8 cellular contexts compared by ENCODE assay signal in genomic region chr17:48626202-48626469, GRCh38. TPM values are rescaled to one million over a fixed set of nuclear protein-coding genes. Genes with fewer than 3 reads are reported as not detected.
A peak's percentile ranks its signal among the peaks of the same experiment; 100 is the strongest.
DNase-seq lines count a peak whose midpoint lies in the region; ATAC-seq and TF ChIP-seq lines count a peak whose summit lies in the region.

TSS of gene HOXB9 (minus strand) at chr17:48626358. CDS start at chr17:48626269, 89 bp downstream.

- H3K9me3 Mint-ChIP-seq in chondrocyte (ENCODE audit: low read depth): no peaks in the 10 kb centered on the region
- H3K9me3 Mint-ChIP-seq in natural killer cell treated with Interleukin-12 subunit alpha and Interleukin-12 subunit beta and Interleukin-15 and Interleukin-18, amount 100 ng/mL, for 72 hours: no peaks in the 10 kb centered on the region

- no peak within 1 kb of the TSS for H3K27ac Mint-ChIP-seq in chondrocyte (ENCODE audit: unreplicated experiment)
- peak within 1 kb of the TSS in 1 of 2 donors; percentile 78 for H3K27ac Mint-ChIP-seq in natural killer cell treated with Interleukin-12 subunit alpha and Interleukin-12 subunit beta and Interleukin-15 and Interleukin-18, amount 100 ng/mL, for 72 hours

- H3K4me3 Mint-ChIP-seq in chondrocyte (ENCODE audit: unreplicated experiment): peak within 1 kb of the TSS; percentile 65
- H3K4me3 Mint-ChIP-seq in natural killer cell treated with Interleukin-12 subunit alpha and Interleukin-12 subunit beta and Interleukin-15 and Interleukin-18, amount 100 ng/mL, for 72 hours: peak within 1 kb of the TSS; percentile 94

- ATAC-seq in natural killer cell treated with Interleukin-12 subunit alpha and Interleukin-12 subunit beta and Interleukin-15 and Interleukin-18, amount 100 ng/mL, for 72 hours: no peak
- no peak for ATAC-seq in HG03045 (IDR thresholded peaks at IDR 0.05; ENCODE audit: unreplicated experiment)

- peaks cover 83% of the 10 kb centered on the region for H3K27me3 Mint-ChIP-seq in chondrocyte (ENCODE audit: low read depth)
- peaks cover 65 to 88% of the 10 kb centered on the region in 2 donors for H3K27me3 Mint-ChIP-seq in natural killer cell treated with Interleukin-12 subunit alpha and Interleukin-12 subunit beta and Interleukin-15 and Interleukin-18, amount 100 ng/mL, for 72 hours

- peaks cover 6% of the 10 kb centered on the region for H3K36me3 Mint-ChIP-seq in chondrocyte (ENCODE audit: low read depth)
- H3K36me3 Mint-ChIP-seq in natural killer cell treated with Interleukin-12 subunit alpha and Interleukin-12 subunit beta and Interleukin-15 and Interleukin-18, amount 100 ng/mL, for 72 hours: no peaks in the 10 kb centered on the region

- DNase-seq in AG10803 (ENCODE audit: low read depth) (no peak), chondrocyte (ENCODE audit: low spot score) (no peak), GM03348 (ENCODE audit: low spot score) (no peak), hepatic stellate cell (ENCODE audit: low spot score) (no peak), iPS-NIHi7 (ENCODE audit: extremely low spot score) (no peak)
- no peak for DNase-seq in Jurkat, Clone E6-1 (ENCODE audit: low read depth, low spot score)
- DNase-seq in natural killer cell treated with Interleukin-12 subunit alpha and Interleukin-12 subunit beta and Interleukin-15 and Interleukin-18, amount 100 ng/mL, for 72 hours (ENCODE audit: low spot score): no peak

- H3K4me1 Mint-ChIP-seq in chondrocyte (ENCODE audit: low read depth): peaks cover 8% of the 10 kb centered on the region
- H3K4me1 Mint-ChIP-seq in natural killer cell treated with Interleukin-12 subunit alpha and Interleukin-12 subunit beta and Interleukin-15 and Interleukin-18, amount 100 ng/mL, for 72 hours (ENCODE audit: low read depth in 2 of 2): peaks cover 15 to 20% of the 10 kb centered on the region in 2 donors

- TF ChIP-seq CTCF in AG10803 (conservative IDR thresholded peaks at IDR 0.05; ENCODE audit: low read length): no peak
- no peak for TF ChIP-seq CTCF in chondrocyte (IDR thresholded peaks at IDR 0.05)

- H3K4me3 ChIP-seq in AG10803 (ENCODE audit: low read length): peak within 1 kb of the TSS; percentile 69
- peak within 1 kb of the TSS; percentile 37 for H3K4me3 ChIP-seq in Jurkat, Clone E6-1 (ENCODE audit: low read length)

RNA-seq across cellular contexts. Expression of gene HOXB9, which starts in this region (rescaled TPM):
- not detected for polyA plus RNA-seq in Jurkat, Clone E6-1 (2012; ENCODE audit: insufficient read depth, insufficient read length)
- 0.20 TPM in 1 of 3 replicates, not detected in the others for total RNA-seq in chondrocyte
- total RNA-seq in natural killer cell treated with Interleukin-12 subunit alpha and Interleukin-12 subunit beta and Interleukin-15 and Interleukin-18, amount 100 ng/mL, for 72 hours: 1 to 10 TPM in 1 of 2 donors, under 1 TPM in 1; 0.78 to 2.7 TPM
